ENCODE assay signal across 29 cellular contexts in the genomic region with DNA sequence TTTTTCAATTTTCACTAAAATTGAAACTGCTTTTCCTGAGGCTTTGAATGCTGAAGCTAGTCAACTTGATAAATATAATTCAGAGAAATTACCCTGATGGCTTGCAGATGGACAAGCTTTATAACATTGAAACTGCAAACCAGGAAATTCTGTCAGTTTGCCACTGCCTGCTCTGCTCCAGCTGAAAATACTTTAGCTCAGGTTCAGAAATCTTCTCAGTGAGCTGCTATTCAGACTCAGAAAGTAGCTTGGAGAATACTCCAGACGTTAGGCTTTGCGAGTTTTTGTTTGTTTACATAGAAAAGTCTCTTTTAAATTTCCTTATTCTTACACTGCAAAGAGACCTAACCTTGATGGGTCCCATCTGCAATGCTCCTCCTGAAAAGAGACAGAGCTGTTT.
DNase-seq lines count a peak whose midpoint lies in the region; ATAC-seq and TF ChIP-seq lines count a peak whose summit lies in the region.
"Had no signal": no experiment of that assay in that cellular context is flagged by ENCODE, and none has a peak within 500 bp of the region (broad histone marks: within the 10 kb centered on the region; RNA-seq: fewer than 3 reads in every experiment).

No MANE protein-coding gene starts in this region.

- DNase-seq in Caco-2 (peak in 1 of 2 experiments; percentile 2), OCI-M1 (lab: John Stamatoyannopoulos, UW) (peak; percentile 15), endodermal cell (no peak), mesenchymal stem cell (peak; percentile 6), Ammon's horn (ENCODE audit: low spot score) (no peak), NCI-H1417 treated with DMSO at 0.1 percent for 48 hours (lab: John Stamatoyannopoulos, UW) (no peak), OCI-LY7 (ENCODE audit: low spot score) (no peak)
- DNase-seq: activated CD4-positive, alpha-beta T cell treated with anti-CD3 and anti-CD28 coated beads, Interleukin-2, amount 50 U/mL, for 48 hours; activated CD4-positive, CD25-positive, alpha-beta regulatory T cell treated with anti-CD3 and anti-CD28 coated beads, Interleukin-2, amount 50 U/mL, for 72 hours; activated naive CD4-positive, alpha-beta T cell; AML-193; CD4-positive, alpha-beta T cell; cerebellar nuclear complex; DMS 273 treated with DMSO at 0.1 percent for 48 hours; EL; H9; left lung; NCI-H187; NCI-H2171; NCI-H510A; psoas muscle; sigmoid colon; stimulated activated CD4-positive, alpha-beta T cell treated with anti-CD3 and anti-CD28 coated beads, Interleukin-15, amount 100 ng/mL, for 24 hours; stimulated activated CD4-positive, alpha-beta T cell treated with anti-CD3 and anti-CD28 coated beads, Interleukin-4, amount 100 ng/mL, for 4 hours; tibial artery had no signal

- H3K14ac ChIP-seq in mesenchymal stem cell (ENCODE audit: low read length in 2 of 2): no peak overlapping the region

- CTCF ChIA-PET in Caco-2 (lab: Charles Lee) (no interaction called here), OCI-LY7 (lab: Charles Lee; ENCODE audit: unreplicated experiment) (no interaction called here)

- H3K27ac Mint-ChIP-seq in Caco-2 (ENCODE audit: unreplicated experiment) (peak overlapping the region; percentile 94), endodermal cell (peak overlapping the region; percentile 97)
- H3K27ac Mint-ChIP-seq: CD4-positive, alpha-beta T cell; T-helper 1 cell treated with Interleukin-12 subunit alpha and Interleukin-12 subunit beta and Interleukin-4 antibody, amounts not matched to agents 30 μg/mL and 1 μg/mL, for 36 hours had no signal

- H3K9ac ChIP-seq in endodermal cell (ENCODE audit: extremely low read depth, low read length, poor library complexity, severe bottlenecking) (peak overlapping the region; percentile 77), mesenchymal stem cell (ENCODE audit: low read length) (peak overlapping the region; percentile 10)

- POLR2A ChIA-PET in Caco-2 (lab: Charles Lee): no interaction called here
- POLR2A ChIA-PET in OCI-LY7 (lab: Charles Lee): interaction anchor here (0.6 kb wide), 1 partner anchor 164 kb away, joined by 9 read pairs; no protein-coding TSS in a partner anchor

- no peak overlapping the region for H2AFZ ChIP-seq in mesenchymal stem cell (ENCODE audit: low read depth, low read length)
- H2AFZ ChIP-seq in OCI-LY7 (ENCODE audit: low read length): no peak overlapping the region

- TF ChIP-seq CTCF in Caco-2 (IDR thresholded peaks at IDR 0.05; ENCODE audit: insufficient read depth in 1 of 2, low read depth in 1 of 2, low read length in 1 of 2, severe bottlenecking in 1 of 2, unreplicated experiment in 1 of 2): no peak
- no peak for TF ChIP-seq CTCF in endodermal cell (conservative IDR thresholded peaks at IDR 0.05)
- no peak for TF ChIP-seq CTCF in OCI-LY7 (conservative IDR thresholded peaks at IDR 0.05; ENCODE audit: low read length)

- H4K8ac ChIP-seq in mesenchymal stem cell (ENCODE audit: low read length): no peak overlapping the region

- no peak overlapping the region for H3K18ac ChIP-seq in mesenchymal stem cell (ENCODE audit: low read depth in 1 of 2, low read length in 2 of 2)

- peak overlapping the region; percentile 67 for H3K4me3 Mint-ChIP-seq in Caco-2 (ENCODE audit: unreplicated experiment)
- no peak overlapping the region for H3K4me3 Mint-ChIP-seq in endodermal cell
- H3K4me3 Mint-ChIP-seq: CD4-positive, alpha-beta T cell; H9; T-helper 1 cell treated with Interleukin-12 subunit alpha and Interleukin-12 subunit beta and Interleukin-4 antibody, amounts not matched to agents 30 μg/mL and 1 μg/mL, for 36 hours had no signal

- H2BK120ac ChIP-seq in mesenchymal stem cell (ENCODE audit: low read depth, low read length): no peak overlapping the region

- intact Hi-C loops in Caco-2 (cut with micrococcal nuclease; ENCODE audit: unreplicated experiment) (loop anchor here (5.0 kb wide), 1 partner anchor 208 kb away; no protein-coding TSS in a partner anchor), OCI-LY7 (cut with micrococcal nuclease; ENCODE audit: unreplicated experiment) (no loop called here)

- H3K9me3 ChIP-seq in Caco-2 (no peaks in the 10 kb centered on the region), endodermal cell (ENCODE audit: control insufficient read depth, low read length) (no peaks in the 10 kb centered on the region), mesenchymal stem cell (ENCODE audit: control insufficient read depth, low read length) (no peaks in the 10 kb centered on the region), OCI-LY7 (ENCODE audit: low read length) (no peaks in the 10 kb centered on the region)
- H3K9me3 ChIP-seq: left lung, psoas muscle, sigmoid colon, tibial artery had no signal

- no peak overlapping the region for H3K4me2 ChIP-seq in mesenchymal stem cell (ENCODE audit: low read length, poor library complexity, severe bottlenecking)
- H3K4me2 ChIP-seq in OCI-LY7 (ENCODE audit: low read length): no peak overlapping the region

- H3K9me3 Mint-ChIP-seq in Caco-2 (ENCODE audit: unreplicated experiment): peaks cover 7% of the 10 kb centered on the region
- H3K9me3 Mint-ChIP-seq in endodermal cell: no peaks in the 10 kb centered on the region
- H3K9me3 Mint-ChIP-seq: H9 had no signal

- H3K4me1 Mint-ChIP-seq in Caco-2 (ENCODE audit: low read depth, unreplicated experiment) (peaks cover 27% of the 10 kb centered on the region), endodermal cell (peaks cover 39% of the 10 kb centered on the region)

- H3K79me2 ChIP-seq in OCI-LY7 (ENCODE audit: insufficient read depth, low read depth, low read length): no peaks in the 10 kb centered on the region

- H3K27ac ChIP-seq in endodermal cell (ENCODE audit: low read depth, low read length) (no peak overlapping the region), mesenchymal stem cell (ENCODE audit: low read length, poor library complexity, severe bottlenecking) (no peak overlapping the region), OCI-LY7 (ENCODE audit: low read depth, low read length, poor library complexity, severe bottlenecking) (no peak overlapping the region)
- H3K27ac ChIP-seq: HL-60, left lung, psoas muscle, sigmoid colon, SK-N-MC, tibial artery had no signal

- H3K27me3 ChIP-seq in Caco-2 (replicated peaks; ENCODE audit: control insufficient read depth, insufficient read depth, low read length) (no peaks in the 10 kb centered on the region), endodermal cell (ENCODE audit: control insufficient read depth, insufficient read depth, low read length, poor library complexity, severe bottlenecking) (no peaks in the 10 kb centered on the region), mesenchymal stem cell (ENCODE audit: control insufficient read depth in 1 of 2, insufficient read depth in 1 of 2, low read length in 2 of 2) (no peaks in the 10 kb centered on the region)
- H3K27me3 ChIP-seq: left lung, sigmoid colon, tibial artery had no signal

- no TSS peak for BruUV-seq in Caco-2 (replicated peaks; lab: Mats Ljungman, UMichigan)
- no TSS peak for BruUV-seq in OCI-LY7 (replicated peaks; lab: Mats Ljungman, UMichigan)

- no peak overlapping the region for H4K91ac ChIP-seq in mesenchymal stem cell (ENCODE audit: low read length)

- H3K36me3 Mint-ChIP-seq in Caco-2 (ENCODE audit: insufficient read depth, unreplicated experiment): peaks cover 5% of the 10 kb centered on the region
- H3K36me3 Mint-ChIP-seq in endodermal cell (ENCODE audit: low read depth): no peaks in the 10 kb centered on the region

- H3K9me2 ChIP-seq in OCI-LY7 (ENCODE audit: insufficient read depth, low read length): no peaks in the 10 kb centered on the region

- no peak overlapping the region for H2BK15ac ChIP-seq in mesenchymal stem cell (ENCODE audit: low read depth, poor library complexity, severe bottlenecking)

- H2AK5ac ChIP-seq in mesenchymal stem cell (ENCODE audit: low read length, severe bottlenecking): no peak overlapping the region

- no peaks in the 10 kb centered on the region for H4K20me1 ChIP-seq in OCI-LY7 (ENCODE audit: insufficient read depth, low read length)

- H3K4ac ChIP-seq in mesenchymal stem cell (ENCODE audit: low read depth in 1 of 2, low read length in 2 of 2): no peak overlapping the region

- H3K36me3 ChIP-seq in Caco-2 (ENCODE audit: control insufficient read depth, insufficient read depth, low read length) (no peaks in the 10 kb centered on the region), endodermal cell (ENCODE audit: control insufficient read depth, insufficient read depth, low read length) (no peaks in the 10 kb centered on the region), mesenchymal stem cell (ENCODE audit: control insufficient read depth in 1 of 2, insufficient read depth in 2 of 2, low read depth in 1 of 2, low read length in 2 of 2) (no peaks in the 10 kb centered on the region), OCI-LY7 (ENCODE audit: insufficient read depth, low read length) (no peaks in the 10 kb centered on the region)
- H3K36me3 ChIP-seq: left lung, sigmoid colon, tibial artery had no signal

- H3K4me3 ChIP-seq in Caco-2 (ENCODE audit: low read depth, low read length): no peak overlapping the region
- H3K4me3 ChIP-seq in endodermal cell (ENCODE audit: low read length): peak overlapping the region; percentile 1
- H3K4me3 ChIP-seq in mesenchymal stem cell (ENCODE audit: insufficient read depth in 1 of 2, low read depth in 1 of 2, low read length in 2 of 2): no peak overlapping the region
- H3K4me3 ChIP-seq in OCI-LY7 (ENCODE audit: low read depth, low read length, poor library complexity, severe bottlenecking): no peak overlapping the region
- H3K4me3 ChIP-seq: left lung, psoas muscle, sigmoid colon, SK-N-MC, tibial artery had no signal

- no peak overlapping the region for H3K23ac ChIP-seq in mesenchymal stem cell (ENCODE audit: low read length in 2 of 2)

- 40 to 55% methylated on average over 2 of the region's 2 CpGs for WGBS in endodermal cell (ENCODE audit: insufficient coverage in 1 of 2, insufficient read length in 1 of 2), 2 experiments
- whole genome bisulfite sequencing in mesenchymal stem cell: no CpG with 5 or more reads among the region's 2 CpGs

- H3K4me1 ChIP-seq in Caco-2: peaks cover 55% of the 10 kb centered on the region
- H3K4me1 ChIP-seq in endodermal cell (ENCODE audit: control insufficient read depth, insufficient read depth, low read length): peaks cover 20% of the 10 kb centered on the region
- H3K4me1 ChIP-seq in mesenchymal stem cell (ENCODE audit: control insufficient read depth, insufficient read depth, low read depth, low read length): no peaks in the 10 kb centered on the region
- no peaks in the 10 kb centered on the region for H3K4me1 ChIP-seq in OCI-LY7 (ENCODE audit: insufficient read depth, low read length, poor library complexity, severe bottlenecking)
- H3K4me1 ChIP-seq: left lung, psoas muscle, sigmoid colon, tibial artery had no signal

- ATAC-seq in GM19324 (IDR thresholded peaks at IDR 0.05; ENCODE audit: low FRiP score, unreplicated experiment): no peak
- ATAC-seq: left lung, psoas muscle had no signal

- H3K27me3 Mint-ChIP-seq in Caco-2 (ENCODE audit: insufficient read depth, unreplicated experiment) (no peaks in the 10 kb centered on the region), endodermal cell (ENCODE audit: insufficient read depth) (no peaks in the 10 kb centered on the region)
- H3K27me3 Mint-ChIP-seq: CD4-positive, alpha-beta T cell had no signal

- H3K79me1 ChIP-seq in mesenchymal stem cell (replicated peaks; ENCODE audit: low read length, poor library complexity, severe bottlenecking): no peaks in the 10 kb centered on the region

- no peak overlapping the region for H2BK12ac ChIP-seq in mesenchymal stem cell (ENCODE audit: low read length in 2 of 2)

- no peak overlapping the region for H2BK5ac ChIP-seq in mesenchymal stem cell (ENCODE audit: low read depth, low read length, poor library complexity, severe bottlenecking)

Comparison
In these comparisons a context has a peak if more than half of its experiments do, and no peak if none do; other contexts are left out.
1. DNase-seq: peak in OCI-M1 (single experiment) and mesenchymal stem cell (single experiment); none in endodermal cell (single experiment), Ammon's horn (single experiment), NCI-H1417 treated with DMSO at 0.1 percent for 48 hours (single experiment) and OCI-LY7 (single experiment).